Comparison of ENCODE assay signal across 15 cellular contexts in genomic region chr13:51080478-51081065, GRCh38. TPM values are rescaled to one million over a fixed set of nuclear protein-coding genes. Genes with fewer than 3 reads are reported as not detected.
"Had no signal": no experiment of that assay in that cellular context is flagged by ENCODE, and none has a peak within 500 bp of the region (broad histone marks: within the 10 kb centered on the region; RNA-seq: fewer than 3 reads in every experiment).

No MANE protein-coding gene starts in this region.

RNA-seq across cellular contexts. Expression of gene C13orf42, which starts 30.5 kb away (rescaled TPM):
- total RNA-seq: activated CD4-positive, alpha-beta memory T cell treated with anti-CD3 and anti-CD28 coated beads for 36 hours; activated naive CD8-positive, alpha-beta T cell treated with anti-CD3 and anti-CD28 coated beads for 36 hours; astrocyte; dermis microvascular lymphatic vessel endothelial cell; endothelial cell of umbilical vein; esophagus mucosa; kidney epithelial cell; left lobe of liver; lower lobe of right lung; mucosa of descending colon; pulmonary artery endothelial cell; right cardiac atrium; thoracic aorta; vagina had no signal
- polyA plus RNA-seq: endothelial cell of umbilical vein, immature natural killer cell, right cardiac atrium had no signal
